8 cellular contexts compared by ENCODE assay signal in the genomic region with DNA sequence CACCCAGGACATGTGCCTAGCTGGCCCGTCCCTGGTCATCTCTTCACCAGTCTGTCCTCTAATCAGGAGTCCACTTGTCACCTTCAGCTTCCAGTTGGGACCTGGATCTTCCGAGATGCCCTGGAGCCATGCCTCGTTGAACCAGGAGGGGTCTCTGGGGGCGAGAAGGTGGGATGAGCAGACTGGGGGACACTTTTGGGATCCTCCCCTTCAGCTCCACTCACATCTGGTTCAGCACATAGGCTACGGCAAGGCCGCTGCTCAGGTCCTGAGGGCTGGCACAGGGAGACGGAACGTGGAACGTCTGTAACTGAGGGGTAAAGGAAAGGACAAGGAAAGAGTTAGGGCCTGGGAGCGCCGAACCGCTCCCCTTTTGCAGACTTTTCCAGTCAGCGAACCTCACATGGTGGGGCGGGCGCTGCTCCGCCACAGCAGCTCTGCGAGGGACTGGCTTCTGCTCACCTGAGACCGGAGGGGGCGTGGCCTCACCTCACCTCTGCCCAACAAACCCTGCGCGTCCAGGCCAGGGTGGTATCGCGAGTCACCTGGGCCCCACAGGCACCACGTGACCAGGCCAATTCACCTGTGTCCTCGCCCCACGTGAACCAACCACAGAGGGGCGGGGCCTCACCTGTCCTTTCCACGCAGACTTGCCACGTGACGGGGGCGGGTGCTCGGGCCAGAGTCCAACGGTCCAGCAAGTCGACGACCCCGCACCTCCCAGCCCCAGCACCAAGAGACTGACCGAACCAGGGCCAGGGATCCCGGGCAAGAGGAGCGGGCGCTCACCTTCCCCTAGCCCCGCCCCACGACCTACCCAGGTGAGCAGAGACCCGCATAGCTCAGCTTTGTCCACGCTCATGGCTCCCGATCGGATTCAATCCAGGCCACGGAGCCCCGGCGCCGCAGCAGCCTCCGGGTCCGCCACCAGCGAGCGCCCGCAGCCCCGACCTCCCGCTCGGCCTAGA. TPM values are rescaled to one million over a fixed set of nuclear protein-coding genes. Genes with fewer than 3 reads are reported as not detected.
DNase-seq lines count a peak whose midpoint lies in the region; ATAC-seq, FAIRE-seq and TF ChIP-seq lines count a peak whose summit lies in the region.

A gene with protein sequence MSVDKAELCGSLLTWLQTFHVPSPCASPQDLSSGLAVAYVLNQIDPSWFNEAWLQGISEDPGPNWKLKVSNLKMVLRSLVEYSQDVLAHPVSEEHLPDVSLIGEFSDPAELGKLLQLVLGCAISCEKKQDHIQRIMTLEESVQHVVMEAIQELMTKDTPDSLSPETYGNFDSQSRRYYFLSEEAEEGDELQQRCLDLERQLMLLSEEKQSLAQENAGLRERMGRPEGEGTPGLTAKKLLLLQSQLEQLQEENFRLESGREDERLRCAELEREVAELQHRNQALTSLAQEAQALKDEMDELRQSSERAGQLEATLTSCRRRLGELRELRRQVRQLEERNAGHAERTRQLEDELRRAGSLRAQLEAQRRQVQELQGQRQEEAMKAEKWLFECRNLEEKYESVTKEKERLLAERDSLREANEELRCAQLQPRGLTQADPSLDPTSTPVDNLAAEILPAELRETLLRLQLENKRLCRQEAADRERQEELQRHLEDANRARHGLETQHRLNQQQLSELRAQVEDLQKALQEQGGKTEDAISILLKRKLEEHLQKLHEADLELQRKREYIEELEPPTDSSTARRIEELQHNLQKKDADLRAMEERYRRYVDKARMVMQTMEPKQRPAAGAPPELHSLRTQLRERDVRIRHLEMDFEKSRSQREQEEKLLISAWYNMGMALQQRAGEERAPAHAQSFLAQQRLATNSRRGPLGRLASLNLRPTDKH (minus strand): TSS at position 965 of the 968 bp plus-strand sequence. CDS start 103 bp downstream, at position 862.

- intact Hi-C loops in T-helper 1 cell treated with Interleukin-12 subunit alpha and Interleukin-12 subunit beta and Interleukin-4 antibody, amounts not matched to agents 30 ng/mL and 1 ng/mL, for 36 hours (cut with micrococcal nuclease), result loop anchor here (1.0 to 2.0 kb wide), 5 partner anchors 14 to 116 kb away; a partner anchor contains a TSS

- peak within 1 kb of the TSS; percentile 93 for H4K91ac ChIP-seq in H1 (replicated peaks; ENCODE audit: insufficient read length, low read length)

- TF ChIP-seq POLR2A in H1 (IDR thresholded peaks at IDR 0.05; ENCODE audit: control extremely low read depth in 1 of 2, low read depth in 2 of 2, low read length in 2 of 2), result peak in 1 of 2 experiments; percentile 62; a peak in 2 of 3 replicates

- H3K36me3 ChIP-seq in H1 (ENCODE audit: control insufficient read depth in 2 of 4, insufficient read depth in 4 of 4, low read length in 3 of 4), result peaks cover 0 to 9% (median 5%) of the 10 kb centered on the region in 4 experiments; a peak in 6 of 8 replicates

- no peak for TF ChIP-seq RAD21 in H1 (IDR thresholded peaks at IDR 0.05 in 1 of 2, conservative IDR thresholded peaks at IDR 0.05 in 1 of 2; ENCODE audit: low read depth in 2 of 2, low read length in 2 of 2)

- no peaks in the 10 kb centered on the region for H3K79me1 ChIP-seq in H1 (ENCODE audit: low read depth, low read length)

- no peaks in the 10 kb centered on the region for H3K79me2 ChIP-seq in H1 (ENCODE audit: control insufficient read depth in 1 of 2, insufficient read depth in 2 of 2, low read length in 2 of 2)

- peak within 1 kb of the TSS; percentile 96; the same call in 1 of the 2 replicates for H2BK5ac ChIP-seq in H1 (ENCODE audit: low read depth, low read length)

- no peak within 1 kb of the TSS for H2BK12ac ChIP-seq in H1 (ENCODE audit: low read depth, low read length)

- DNase-seq in ELF-1 (ENCODE audit: low read depth, low spot score) (peak; percentile 89), HPDE6-E6E7 (ENCODE audit: extremely low spot score) (peak; percentile 94), H1 (ENCODE audit: low read depth in 1 of 2, low spot score in 2 of 2) (peak in 1 of 2 experiments; percentile 93), mucosa of gallbladder (ENCODE audit: low spot score) (peak; percentile 94), ureter (ENCODE audit: low spot score) (peak; percentile 96), epidermal melanocyte (ENCODE audit: insufficient read length, low spot score) (no peak)

- POLR2A ChIA-PET in H1 (lab: Charles Lee; ENCODE audit: partially characterized antibody), result interaction anchor here (0.6 to 16.6 kb wide), 11 partner anchors 11 to 169 kb away, joined by 3 to 317 read pairs (median 5); a partner anchor contains a TSS

- no peaks in the 10 kb centered on the region for H3K27me3 ChIP-seq in H1 (replicated peaks in 1 of 4; ENCODE audit: control insufficient read depth in 3 of 4, extremely low read depth in 1 of 4, insufficient read depth in 3 of 4, low read length in 3 of 4)

- H3K23me2 ChIP-seq in H1 (ENCODE audit: low read depth, low read length), result peaks cover 18% of the 10 kb centered on the region; the same call in 1 of the 2 replicates

- no peaks in the 10 kb centered on the region for H3K9me3 ChIP-seq in H1 (ENCODE audit: insufficient read depth in 2 of 2, low read depth in 1 of 2, low read length in 1 of 2)

- TF ChIP-seq EP300 in H1 (IDR thresholded peaks at IDR 0.05; ENCODE audit: borderline replicate concordance in 1 of 2, low read depth in 2 of 2, low read length in 2 of 2), result no peak

- peak within 1 kb of the TSS; percentile 92 for H4K8ac ChIP-seq in H1 (ENCODE audit: extremely low read depth, insufficient read depth, low read length)

- peak within 1 kb of the TSS; percentile 98 for H3K18ac ChIP-seq in H1 (ENCODE audit: extremely low read depth, low read length)

- H2AK5ac ChIP-seq in H1 (ENCODE audit: low read depth, low read length), result no peak within 1 kb of the TSS

- no peak within 1 kb of the TSS for H2BK15ac ChIP-seq in H1 (ENCODE audit: low read length)

- no peak for ATAC-seq in HG03521 (IDR thresholded peaks at IDR 0.05; ENCODE audit: unreplicated experiment)

- H2AFZ ChIP-seq in H1 (ENCODE audit: low read length), result peak within 1 kb of the TSS; percentile 90; the same call in 1 of the 2 replicates

- H3K56ac ChIP-seq in H1 (replicated peaks; ENCODE audit: insufficient read length, low read depth, low read length), result peak within 1 kb of the TSS; percentile 91

- CTCF ChIA-PET in H1 (lab: Charles Lee; ENCODE audit: partially characterized antibody), result interaction anchor here (0.6 to 11.2 kb wide), 15 partner anchors 12 to 274 kb away, joined by 3 to 137 read pairs (median 4); a partner anchor contains a TSS

- H4K5ac ChIP-seq in H1 (ENCODE audit: insufficient read length, low read depth, low read length), result peak within 1 kb of the TSS; percentile 92

- peak within 1 kb of the TSS; percentile 80 to 92 for H3K4me2 ChIP-seq in H1 (ENCODE audit: insufficient read depth in 1 of 2, low read depth in 2 of 2, low read length in 2 of 2)

- no peak within 1 kb of the TSS for H2BK20ac ChIP-seq in H1 (ENCODE audit: low read length)

- peaks cover 2 to 24% (median 15%) of the 10 kb centered on the region in 4 experiments for H3K4me1 ChIP-seq in H1 (replicated peaks in 1 of 4; ENCODE audit: control insufficient read depth in 3 of 4, insufficient read depth in 4 of 4, low read length in 3 of 4)

- H3K27ac ChIP-seq in H1 (ENCODE audit: low read depth, low read length), result peak within 1 kb of the TSS; percentile 85

- no peak for FAIRE-seq in H1 (lab: Jason Lieb, UNC)

- H3K4me3 ChIP-seq in H1 (ENCODE audit: extremely low read depth in 1 of 4, insufficient read depth in 2 of 4, low read depth in 3 of 4, low read length in 4 of 4), result peak within 1 kb of the TSS; percentile 53 to 92 (median 60)

- H3K23ac ChIP-seq in H1 (ENCODE audit: insufficient read length), result no peak within 1 kb of the TSS

- TF ChIP-seq CTCF in H1 (IDR thresholded peaks at IDR 0.05; ENCODE audit: control extremely low read depth in 1 of 3, insufficient read depth in 1 of 3, low read depth in 1 of 3, low read length in 3 of 3), result no peak

- H2BK120ac ChIP-seq in H1 (replicated peaks; ENCODE audit: low read depth, low read length), result no peak within 1 kb of the TSS

- WGBS in H1 (ENCODE audit: extremely low coverage in 1 of 2, insufficient coverage in 1 of 2, insufficient read length in 1 of 2, insufficient replicate concordance in 2 of 2, low coverage in 1 of 2, low lambda C conversion rate in 2 of 2, missing lambda C conversion rate in 1 of 2), 2 experiments, result 17% methylated on average over 35 of the region's 58 CpGs; no CpG with 5 or more reads in 1 of the 2 experiments

- peak within 1 kb of the TSS; percentile 10 for H3K4ac ChIP-seq in H1 (replicated peaks; ENCODE audit: insufficient read length, low read depth, low read length)

- peak within 1 kb of the TSS; percentile 49 to 86 (median 68) for H3K9ac ChIP-seq in H1 (replicated peaks in 1 of 4; ENCODE audit: extremely low read depth in 1 of 4, low read depth in 3 of 4, low read length in 3 of 4)

- H4K20me1 ChIP-seq in H1 (replicated peaks in 1 of 2; ENCODE audit: control insufficient read depth in 1 of 2, insufficient read depth in 2 of 2, low read length in 2 of 2), result peaks cover 0 to 3% of the 10 kb centered on the region in 2 experiments

- H3K14ac ChIP-seq in H1 (ENCODE audit: insufficient read length), result no peak within 1 kb of the TSS

TF ChIP-seq in H1, 55 proteins besides CTCF, POLR2A, EP300 and RAD21 (continues in another document):
- no peak; the same call in none of the 2 replicates for TF ChIP-seq TBP (IDR thresholded peaks at IDR 0.05; ENCODE audit: low read depth, low read length)
- TF ChIP-seq PHF8 (conservative IDR thresholded peaks at IDR 0.05; ENCODE audit: low read depth, low read length), result peak; percentile 84
- TF ChIP-seq CEBPB (IDR thresholded peaks at IDR 0.05; ENCODE audit: low read depth, low read length), result no peak
- TF ChIP-seq YY1 (IDR thresholded peaks at IDR 0.05; ENCODE audit: low read depth, low read length), result no peak
- peak; percentile 77 for TF ChIP-seq KDM4A (IDR thresholded peaks at IDR 0.05; ENCODE audit: low read depth, low read length, severe bottlenecking)
- no peak; the same call in 1 of the 2 replicates for TF ChIP-seq SP1 (IDR thresholded peaks at IDR 0.05; ENCODE audit: low read depth, low read length)
- TF ChIP-seq ASH2L (IDR thresholded peaks at IDR 0.05; ENCODE audit: low read length), result peak; percentile 29
- TF ChIP-seq SUZ12 (IDR thresholded peaks at IDR 0.05; ENCODE audit: low read length), result no peak

RNA-seq across cellular contexts. Expression of the gene that starts here (rescaled TPM):
- total RNA-seq in T-helper 1 cell treated with Interleukin-12 subunit alpha and Interleukin-12 subunit beta and Interleukin-4 antibody, amounts not matched to agents 30 ng/mL and 1 ng/mL, for 36 hours, result 16.5 and 17.9 TPM in 2 replicates
- 59.3 and 63.2 TPM in 2 replicates for total RNA-seq in H1 (2021; fragmentation: NEBNext Ultra II Directional; extraction: Animal tissue kit (Norgen Biotek cat#: 25700))
- polyA plus RNA-seq in H1 (2011; rRNA removed), result 23.8 and 39.2 TPM in 2 replicates
- 52.1 TPM for polyA plus RNA-seq in H1 (2011; cell fraction: cytosol; rRNA removed)
- 124 TPM for polyA plus RNA-seq in H1 (2011; cell fraction: nucleus; rRNA removed)
- polyA plus RNA-seq in H1 (2012, experiment 1 of 2), result 72.5 to 107 TPM (median 96.5 TPM) in 4 replicates
- polyA plus RNA-seq in H1 (2012, experiment 2 of 2), result 35.9 TPM
- 47.5 TPM for polyA plus RNA-seq in H1 (2013, experiment 1 of 2)
- polyA plus RNA-seq in H1 (2013, experiment 2 of 2), result 40.1 TPM
- polyA minus RNA-seq in H1 (2011; rRNA and poly(A)+ RNA removed), result 25.1 and 27.9 TPM in 2 replicates
- polyA minus RNA-seq in H1 (2011; cell fraction: cytosol; rRNA and poly(A)+ RNA removed), result 17.9 TPM
- 50.3 TPM for polyA minus RNA-seq in H1 (2011; cell fraction: nucleus; rRNA and poly(A)+ RNA removed)
- total RNA-seq in mucosa of gallbladder (128 TPM), ureter (79.0 TPM)
